1 cellular context compared by ENCODE assay signal in genomic region chr10:47452495-47453434, GRCh38.
TF ChIP-seq lines count a peak whose summit lies in the region.

No MANE protein-coding gene starts in this region.

TF ChIP-seq in SK-N-SH treated with all-trans-retinoic acid at 6 μM for 48 hours, 23 proteins besides CTCF, POLR2A, EP300 and RAD21 (continued from another document):
- TF ChIP-seq CSRNP3 (CRISPR knock-in tag; IDR thresholded peaks at IDR 0.05) = no peak
- TF ChIP-seq BACH2 (CRISPR knock-in tag; IDR thresholded peaks at IDR 0.05; ENCODE audit: borderline replicate concordance) = no peak
- no peak for TF ChIP-seq ZNF8 (CRISPR knock-in tag; IDR thresholded peaks at IDR 0.05)
- TF ChIP-seq, protein P1, sequence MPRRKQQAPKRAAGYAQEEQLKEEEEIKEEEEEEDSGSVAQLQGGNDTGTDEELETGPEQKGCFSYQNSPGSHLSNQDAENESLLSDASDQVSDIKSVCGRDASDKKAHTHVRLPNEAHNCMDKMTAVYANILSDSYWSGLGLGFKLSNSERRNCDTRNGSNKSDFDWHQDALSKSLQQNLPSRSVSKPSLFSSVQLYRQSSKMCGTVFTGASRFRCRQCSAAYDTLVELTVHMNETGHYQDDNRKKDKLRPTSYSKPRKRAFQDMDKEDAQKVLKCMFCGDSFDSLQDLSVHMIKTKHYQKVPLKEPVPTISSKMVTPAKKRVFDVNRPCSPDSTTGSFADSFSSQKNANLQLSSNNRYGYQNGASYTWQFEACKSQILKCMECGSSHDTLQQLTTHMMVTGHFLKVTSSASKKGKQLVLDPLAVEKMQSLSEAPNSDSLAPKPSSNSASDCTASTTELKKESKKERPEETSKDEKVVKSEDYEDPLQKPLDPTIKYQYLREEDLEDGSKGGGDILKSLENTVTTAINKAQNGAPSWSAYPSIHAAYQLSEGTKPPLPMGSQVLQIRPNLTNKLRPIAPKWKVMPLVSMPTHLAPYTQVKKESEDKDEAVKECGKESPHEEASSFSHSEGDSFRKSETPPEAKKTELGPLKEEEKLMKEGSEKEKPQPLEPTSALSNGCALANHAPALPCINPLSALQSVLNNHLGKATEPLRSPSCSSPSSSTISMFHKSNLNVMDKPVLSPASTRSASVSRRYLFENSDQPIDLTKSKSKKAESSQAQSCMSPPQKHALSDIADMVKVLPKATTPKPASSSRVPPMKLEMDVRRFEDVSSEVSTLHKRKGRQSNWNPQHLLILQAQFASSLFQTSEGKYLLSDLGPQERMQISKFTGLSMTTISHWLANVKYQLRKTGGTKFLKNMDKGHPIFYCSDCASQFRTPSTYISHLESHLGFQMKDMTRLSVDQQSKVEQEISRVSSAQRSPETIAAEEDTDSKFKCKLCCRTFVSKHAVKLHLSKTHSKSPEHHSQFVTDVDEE (CRISPR knock-in tag; IDR thresholded peaks at IDR 0.05) = no peak
- TF ChIP-seq ZFP30 (CRISPR knock-in tag; IDR thresholded peaks at IDR 0.05) = no peak
- no peak for TF ChIP-seq ARNTL (CRISPR knock-in tag; IDR thresholded peaks at IDR 0.05; ENCODE audit: borderline replicate concordance, low read depth)
- TF ChIP-seq ISL1 (CRISPR knock-in tag; IDR thresholded peaks at IDR 0.05) = no peak
- TF ChIP-seq ZFP3 (CRISPR knock-in tag; IDR thresholded peaks at IDR 0.05) = no peak
